1 cellular context compared by ENCODE assay signal in the genomic region with DNA sequence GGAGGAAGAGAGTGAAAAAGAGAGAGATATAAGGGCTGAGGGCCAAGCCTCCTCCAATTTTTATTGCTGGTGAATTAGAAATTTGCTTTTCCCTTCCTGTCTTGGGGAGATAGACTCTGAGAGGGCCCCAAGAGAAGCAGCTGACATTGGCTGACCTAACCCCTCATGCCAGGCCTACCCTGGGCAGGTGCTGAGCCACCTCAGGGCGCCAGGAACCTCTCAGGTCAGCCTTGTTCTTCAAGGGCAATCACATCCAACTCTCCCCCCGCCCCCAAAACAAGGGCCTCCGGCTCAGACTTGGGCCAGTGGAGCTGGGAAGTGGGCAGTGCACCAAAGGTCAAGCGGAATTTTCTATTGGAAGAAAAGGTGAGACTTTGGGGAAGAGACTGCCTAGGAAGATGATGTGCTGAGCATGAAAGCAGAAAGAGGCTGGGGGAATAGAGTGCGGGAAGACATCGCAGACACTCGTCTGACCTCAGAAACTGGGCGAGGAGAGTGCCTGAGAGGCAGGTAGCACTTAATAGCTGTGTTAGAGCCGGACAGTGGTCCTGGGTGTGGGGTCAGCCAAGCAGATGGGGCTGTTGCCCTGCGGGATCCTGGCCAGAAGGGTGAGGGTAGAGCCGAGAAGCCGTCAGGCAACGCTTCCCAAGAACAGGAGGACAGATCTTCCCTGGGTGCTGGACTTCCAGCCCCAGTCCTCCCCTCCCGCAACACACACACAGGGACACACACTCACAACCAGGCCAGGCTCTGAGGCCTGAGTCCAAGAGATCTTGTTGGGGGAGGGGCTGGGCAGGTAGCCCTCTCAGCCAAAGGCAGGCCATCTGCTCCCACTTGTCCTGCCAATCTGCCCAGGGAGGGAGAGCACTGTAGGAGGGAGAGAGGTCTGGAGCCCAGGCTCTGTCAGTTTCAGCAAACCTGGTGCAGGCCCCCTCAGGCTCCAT.
TF ChIP-seq lines count a peak whose summit lies in the region.

No MANE protein-coding gene starts in this region.

TF ChIP-seq in HepG2, 621 proteins besides CTCF, POLR2A, EP300 and RAD21 (continued from another document and continues in another):
- TF ChIP-seq KDM5B (CRISPR knock-in tag; IDR thresholded peaks at IDR 0.05; ENCODE audit: borderline replicate concordance) (0 out of 2 replicates have a peak, but pooled peaks have one; percentile 26), GTF3A (CRISPR knock-in tag; conservative IDR thresholded peaks at IDR 0.05) (no peak), ZNF292 (CRISPR knock-in tag; IDR thresholded peaks at IDR 0.05; ENCODE audit: borderline replicate concordance, low read depth) (no peak), ZNF530 (CRISPR knock-in tag; IDR thresholded peaks at IDR 0.05; ENCODE audit: low read depth) (no peak), ZBTB4 (CRISPR knock-in tag; IDR thresholded peaks at IDR 0.05; ENCODE audit: borderline replicate concordance) (peak; percentile 49; the same call in 1 of the 2 replicates), ZNF235 (CRISPR knock-in tag; IDR thresholded peaks at IDR 0.05; ENCODE audit: borderline replicate concordance) (0 out of 2 replicates have a peak, but pooled peaks have one; percentile 50), ZNF768 (CRISPR knock-in tag; IDR thresholded peaks at IDR 0.05) (peak; percentile 58; the same call in 1 of the 2 replicates), ZNF800 (CRISPR knock-in tag; IDR thresholded peaks at IDR 0.05) (no peak), CAMTA2 (CRISPR knock-in tag; IDR thresholded peaks at IDR 0.05; ENCODE audit: borderline replicate concordance) (peak; percentile 66; the same call in 1 of the 2 replicates), ZNF550 (CRISPR knock-in tag; IDR thresholded peaks at IDR 0.05; ENCODE audit: borderline replicate concordance) (0 out of 2 replicates have a peak, but pooled peaks have one; percentile 23), SCMH1 (CRISPR knock-in tag; IDR thresholded peaks at IDR 0.05; ENCODE audit: borderline replicate concordance) (no peak), SMAD1 (CRISPR knock-in tag; IDR thresholded peaks at IDR 0.05; ENCODE audit: borderline replicate concordance, low read depth) (0 out of 2 replicates have a peak, but pooled peaks have one; percentile 59), TSC22D2 (CRISPR knock-in tag; IDR thresholded peaks at IDR 0.05; ENCODE audit: borderline replicate concordance) (no peak), FOXC1 (CRISPR knock-in tag; IDR thresholded peaks at IDR 0.05; ENCODE audit: borderline replicate concordance) (0 out of 2 replicates have a peak, but pooled peaks have one; percentile 56), ZNF891 (CRISPR knock-in tag; IDR thresholded peaks at IDR 0.05) (0 out of 2 replicates have a peak, but pooled peaks have one; percentile 58), MYC (CRISPR knock-in tag; IDR thresholded peaks at IDR 0.05; ENCODE audit: borderline replicate concordance) (0 out of 2 replicates have a peak, but pooled peaks have one; percentile 39), ZNF263 (CRISPR knock-in tag; IDR thresholded peaks at IDR 0.05) (peak; percentile 78), ERF (CRISPR knock-in tag; IDR thresholded peaks at IDR 0.05) (no peak), ZNF563 (CRISPR knock-in tag; IDR thresholded peaks at IDR 0.05) (0 out of 2 replicates have a peak, but pooled peaks have one; percentile 39), ZNF646 (CRISPR knock-in tag; IDR thresholded peaks at IDR 0.05) (peak; percentile 79; the same call in 1 of the 2 replicates), ZFX (CRISPR knock-in tag; IDR thresholded peaks at IDR 0.05; ENCODE audit: low read depth) (peak; percentile 66), ZMYM2 (CRISPR knock-in tag; IDR thresholded peaks at IDR 0.05) (no peak)
- TF ChIP-seq, protein P1, sequence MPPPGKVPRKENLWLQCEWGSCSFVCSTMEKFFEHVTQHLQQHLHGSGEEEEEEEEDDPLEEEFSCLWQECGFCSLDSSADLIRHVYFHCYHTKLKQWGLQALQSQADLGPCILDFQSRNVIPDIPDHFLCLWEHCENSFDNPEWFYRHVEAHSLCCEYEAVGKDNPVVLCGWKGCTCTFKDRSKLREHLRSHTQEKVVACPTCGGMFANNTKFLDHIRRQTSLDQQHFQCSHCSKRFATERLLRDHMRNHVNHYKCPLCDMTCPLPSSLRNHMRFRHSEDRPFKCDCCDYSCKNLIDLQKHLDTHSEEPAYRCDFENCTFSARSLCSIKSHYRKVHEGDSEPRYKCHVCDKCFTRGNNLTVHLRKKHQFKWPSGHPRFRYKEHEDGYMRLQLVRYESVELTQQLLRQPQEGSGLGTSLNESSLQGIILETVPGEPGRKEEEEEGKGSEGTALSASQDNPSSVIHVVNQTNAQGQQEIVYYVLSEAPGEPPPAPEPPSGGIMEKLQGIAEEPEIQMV (CRISPR knock-in tag; IDR thresholded peaks at IDR 0.05; ENCODE audit: low read depth), result no peak
- TF ChIP-seq, protein P2, sequence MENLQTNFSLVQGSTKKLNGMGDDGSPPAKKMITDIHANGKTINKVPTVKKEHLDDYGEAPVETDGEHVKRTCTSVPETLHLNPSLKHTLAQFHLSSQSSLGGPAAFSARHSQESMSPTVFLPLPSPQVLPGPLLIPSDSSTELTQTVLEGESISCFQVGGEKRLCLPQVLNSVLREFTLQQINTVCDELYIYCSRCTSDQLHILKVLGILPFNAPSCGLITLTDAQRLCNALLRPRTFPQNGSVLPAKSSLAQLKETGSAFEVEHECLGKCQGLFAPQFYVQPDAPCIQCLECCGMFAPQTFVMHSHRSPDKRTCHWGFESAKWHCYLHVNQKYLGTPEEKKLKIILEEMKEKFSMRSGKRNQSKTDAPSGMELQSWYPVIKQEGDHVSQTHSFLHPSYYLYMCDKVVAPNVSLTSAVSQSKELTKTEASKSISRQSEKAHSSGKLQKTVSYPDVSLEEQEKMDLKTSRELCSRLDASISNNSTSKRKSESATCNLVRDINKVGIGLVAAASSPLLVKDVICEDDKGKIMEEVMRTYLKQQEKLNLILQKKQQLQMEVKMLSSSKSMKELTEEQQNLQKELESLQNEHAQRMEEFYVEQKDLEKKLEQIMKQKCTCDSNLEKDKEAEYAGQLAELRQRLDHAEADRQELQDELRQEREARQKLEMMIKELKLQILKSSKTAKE (CRISPR knock-in tag; IDR thresholded peaks at IDR 0.05; ENCODE audit: borderline replicate concordance), result no peak
- TF ChIP-seq, protein P3, sequence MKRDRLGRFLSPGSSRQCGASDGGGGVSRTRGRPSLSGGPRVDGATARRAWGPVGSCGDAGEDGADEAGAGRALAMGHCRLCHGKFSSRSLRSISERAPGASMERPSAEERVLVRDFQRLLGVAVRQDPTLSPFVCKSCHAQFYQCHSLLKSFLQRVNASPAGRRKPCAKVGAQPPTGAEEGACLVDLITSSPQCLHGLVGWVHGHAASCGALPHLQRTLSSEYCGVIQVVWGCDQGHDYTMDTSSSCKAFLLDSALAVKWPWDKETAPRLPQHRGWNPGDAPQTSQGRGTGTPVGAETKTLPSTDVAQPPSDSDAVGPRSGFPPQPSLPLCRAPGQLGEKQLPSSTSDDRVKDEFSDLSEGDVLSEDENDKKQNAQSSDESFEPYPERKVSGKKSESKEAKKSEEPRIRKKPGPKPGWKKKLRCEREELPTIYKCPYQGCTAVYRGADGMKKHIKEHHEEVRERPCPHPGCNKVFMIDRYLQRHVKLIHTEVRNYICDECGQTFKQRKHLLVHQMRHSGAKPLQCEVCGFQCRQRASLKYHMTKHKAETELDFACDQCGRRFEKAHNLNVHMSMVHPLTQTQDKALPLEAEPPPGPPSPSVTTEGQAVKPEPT (CRISPR knock-in tag; IDR thresholded peaks at IDR 0.05; ENCODE audit: low read depth), result peak; percentile 40; the same call in 1 of the 2 replicates
- TF ChIP-seq, protein P4, sequence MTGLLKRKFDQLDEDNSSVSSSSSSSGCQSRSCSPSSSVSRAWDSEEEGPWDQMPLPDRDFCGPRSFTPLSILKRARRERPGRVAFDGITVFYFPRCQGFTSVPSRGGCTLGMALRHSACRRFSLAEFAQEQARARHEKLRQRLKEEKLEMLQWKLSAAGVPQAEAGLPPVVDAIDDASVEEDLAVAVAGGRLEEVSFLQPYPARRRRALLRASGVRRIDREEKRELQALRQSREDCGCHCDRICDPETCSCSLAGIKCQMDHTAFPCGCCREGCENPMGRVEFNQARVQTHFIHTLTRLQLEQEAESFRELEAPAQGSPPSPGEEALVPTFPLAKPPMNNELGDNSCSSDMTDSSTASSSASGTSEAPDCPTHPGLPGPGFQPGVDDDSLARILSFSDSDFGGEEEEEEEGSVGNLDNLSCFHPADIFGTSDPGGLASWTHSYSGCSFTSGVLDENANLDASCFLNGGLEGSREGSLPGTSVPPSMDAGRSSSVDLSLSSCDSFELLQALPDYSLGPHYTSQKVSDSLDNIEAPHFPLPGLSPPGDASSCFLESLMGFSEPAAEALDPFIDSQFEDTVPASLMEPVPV (CRISPR knock-in tag; IDR thresholded peaks at IDR 0.05), result no peak
